ENCODE assay signal across 1 cellular context in the genomic region with DNA sequence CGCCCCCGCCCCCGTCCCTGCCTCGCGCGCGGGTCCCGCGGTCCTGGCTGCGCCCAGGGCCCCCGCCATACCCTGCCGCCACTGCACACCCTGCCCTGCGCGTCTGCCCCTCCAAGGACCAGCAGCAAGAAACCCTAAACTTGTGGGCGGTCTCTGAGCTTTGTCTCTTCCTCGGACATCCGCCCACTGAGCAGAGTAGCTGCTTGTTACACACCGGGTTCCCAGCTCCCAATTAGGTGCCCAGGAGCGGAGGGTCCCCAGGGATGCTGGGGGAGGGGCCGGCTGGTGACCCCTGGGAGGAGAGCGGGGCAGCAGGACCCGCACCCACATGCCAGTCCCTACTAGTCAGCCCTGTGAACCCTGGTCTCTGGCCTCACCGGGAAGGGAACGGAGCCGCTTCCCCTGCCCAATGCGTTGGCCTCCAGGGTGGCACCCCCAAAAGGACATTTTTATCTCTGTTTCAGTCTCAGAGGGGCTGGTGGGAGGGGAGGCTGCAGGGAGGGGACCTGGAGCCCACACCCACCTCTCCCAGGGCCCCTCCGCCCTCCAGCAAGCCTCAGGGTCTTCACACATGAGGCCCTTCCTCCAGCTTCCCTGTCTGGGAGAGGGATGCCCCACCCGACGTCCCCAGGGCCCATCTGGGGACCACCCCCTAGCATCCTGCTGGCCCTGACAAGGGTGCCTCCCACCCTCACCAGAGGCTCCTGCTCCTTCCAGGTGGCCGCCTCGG.
TF ChIP-seq lines count a peak whose summit lies in the region.

No MANE protein-coding gene starts in this region.

TF ChIP-seq in IMR-90, 13 proteins besides CTCF, POLR2A, EP300 and RAD21 (continued from another document):
- TF ChIP-seq SMC3 (IDR thresholded peaks at IDR 0.05; ENCODE audit: low read depth, low read length) (no peak), MXI1 (IDR thresholded peaks at IDR 0.05; ENCODE audit: borderline replicate concordance, low read depth, low read length) (no peak), BHLHE40 (IDR thresholded peaks at IDR 0.05; ENCODE audit: low read depth, low read length) (no peak), NFE2L2 (IDR thresholded peaks at IDR 0.05; ENCODE audit: low read depth, low read length) (no peak), CHD1 (IDR thresholded peaks at IDR 0.05; ENCODE audit: low read depth, low read length) (no peak), RFX5 (IDR thresholded peaks at IDR 0.05; ENCODE audit: low read depth, low read length) (no peak)
- TF ChIP-seq, protein P1, sequence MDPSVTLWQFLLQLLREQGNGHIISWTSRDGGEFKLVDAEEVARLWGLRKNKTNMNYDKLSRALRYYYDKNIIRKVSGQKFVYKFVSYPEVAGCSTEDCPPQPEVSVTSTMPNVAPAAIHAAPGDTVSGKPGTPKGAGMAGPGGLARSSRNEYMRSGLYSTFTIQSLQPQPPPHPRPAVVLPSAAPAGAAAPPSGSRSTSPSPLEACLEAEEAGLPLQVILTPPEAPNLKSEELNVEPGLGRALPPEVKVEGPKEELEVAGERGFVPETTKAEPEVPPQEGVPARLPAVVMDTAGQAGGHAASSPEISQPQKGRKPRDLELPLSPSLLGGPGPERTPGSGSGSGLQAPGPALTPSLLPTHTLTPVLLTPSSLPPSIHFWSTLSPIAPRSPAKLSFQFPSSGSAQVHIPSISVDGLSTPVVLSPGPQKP (IDR thresholded peaks at IDR 0.05; ENCODE audit: borderline replicate concordance, low read depth, low read length) = no peak
- TF ChIP-seq, protein P2, sequence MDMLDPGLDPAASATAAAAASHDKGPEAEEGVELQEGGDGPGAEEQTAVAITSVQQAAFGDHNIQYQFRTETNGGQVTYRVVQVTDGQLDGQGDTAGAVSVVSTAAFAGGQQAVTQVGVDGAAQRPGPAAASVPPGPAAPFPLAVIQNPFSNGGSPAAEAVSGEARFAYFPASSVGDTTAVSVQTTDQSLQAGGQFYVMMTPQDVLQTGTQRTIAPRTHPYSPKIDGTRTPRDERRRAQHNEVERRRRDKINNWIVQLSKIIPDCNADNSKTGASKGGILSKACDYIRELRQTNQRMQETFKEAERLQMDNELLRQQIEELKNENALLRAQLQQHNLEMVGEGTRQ (IDR thresholded peaks at IDR 0.05; ENCODE audit: low read depth, low read length) = no peak
